In the genomic region with DNA sequence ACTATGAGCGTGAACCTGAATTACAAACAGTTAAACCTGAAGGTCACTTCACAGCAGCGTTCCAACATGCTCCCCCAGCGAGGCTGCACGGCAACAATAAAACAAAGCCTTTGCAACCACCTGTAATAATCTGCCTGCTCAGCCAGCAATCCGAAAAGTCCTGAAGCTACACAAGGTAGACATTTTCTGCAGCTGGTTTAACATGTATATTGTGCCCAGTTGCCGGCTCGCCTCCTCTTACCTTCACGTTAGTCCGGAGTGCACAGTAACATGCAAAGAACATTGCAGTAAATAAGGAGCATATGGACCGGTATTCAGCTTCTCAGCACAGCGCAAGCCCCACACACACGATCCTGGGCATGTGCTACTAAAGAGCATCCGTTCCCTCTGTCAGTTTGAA, we compare ENCODE assay signal across 10 cellular contexts.
DNase-seq lines count a peak whose midpoint lies in the region; ATAC-seq and TF ChIP-seq lines count a peak whose summit lies in the region.
"Had no signal": no experiment of that assay in that cellular context is flagged by ENCODE, and none has a peak within 500 bp of the region (broad histone marks: within the 10 kb centered on the region; RNA-seq: fewer than 3 reads in every experiment).

No MANE protein-coding gene starts in this region.

- no peaks in the 10 kb centered on the region for H3F3A ChIP-seq in SK-N-SH (replicated peaks; ENCODE audit: insufficient read depth)

- no peak overlapping the region for H3K9ac ChIP-seq in SK-N-SH

- peak overlapping the region; percentile 8; the same call in 1 of the 2 replicates for H2AFZ ChIP-seq in SK-N-SH (ENCODE audit: low read depth)

- WGBS in SK-N-SH (ENCODE audit: low lambda C conversion rate) = 2% methylated on average over 13 of the region's 13 CpGs

- no peaks in the 10 kb centered on the region for H3K9me3 ChIP-seq in SK-N-SH

- TF ChIP-seq CTCF in SK-N-SH (IDR thresholded peaks at IDR 0.05) = no peak
- TF ChIP-seq CTCF in neural crest cell (conservative IDR thresholded peaks at IDR 0.05) = no peak

- H3K9me2 ChIP-seq in SK-N-SH = no peaks in the 10 kb centered on the region

- ATAC-seq in SK-N-SH treated with all-trans-retinoic acid at 6 μM for 48 hours (no peak), Right ventricle myocardium superior (ENCODE audit: poor library complexity) (peak; percentile 72), HG03139 (IDR thresholded peaks at IDR 0.05; ENCODE audit: unreplicated experiment) (no peak)
- ATAC-seq: stimulated activated naive B cell treated with anti-CD40 and anti-IgM and Interleukin-4, amounts not matched to agents 10 μg/mL and 1 μg/mL and 100 μg/mL, for 72 hours had no signal

- no peaks in the 10 kb centered on the region for H3K9me3 Mint-ChIP-seq in neural crest cell
- H3K9me3 Mint-ChIP-seq in activated naive CD4-positive, alpha-beta T cell treated with anti-CD3 and anti-CD28 coated beads, Interleukin-2, amount 10 ng/mL, durations not matched to agents 7 days and 5 days = peaks cover 2% of the 10 kb centered on the region
- H3K9me3 Mint-ChIP-seq: stimulated activated naive B cell treated with anti-CD40 and anti-IgM and Interleukin-4, amounts not matched to agents 10 μg/mL and 1 μg/mL and 100 μg/mL, for 72 hours had no signal

- no peaks in the 10 kb centered on the region for H3K36me3 Mint-ChIP-seq in neural crest cell (ENCODE audit: low read depth)
- no peaks in the 10 kb centered on the region for H3K36me3 Mint-ChIP-seq in activated naive CD4-positive, alpha-beta T cell treated with anti-CD3 and anti-CD28 coated beads, Interleukin-2, amount 10 ng/mL, durations not matched to agents 7 days and 5 days
- H3K36me3 Mint-ChIP-seq: stimulated activated naive B cell treated with anti-CD40 and anti-IgM and Interleukin-4, amounts not matched to agents 10 μg/mL and 1 μg/mL and 100 μg/mL, for 72 hours had no signal

- peak overlapping the region; percentile 58 for H3K4me3 Mint-ChIP-seq in neural crest cell
- no peak overlapping the region for H3K4me3 Mint-ChIP-seq in activated naive CD4-positive, alpha-beta T cell treated with anti-CD3 and anti-CD28 coated beads, Interleukin-2, amount 10 ng/mL, durations not matched to agents 7 days and 5 days
- H3K4me3 Mint-ChIP-seq: activated naive CD4-positive, alpha-beta T cell treated with anti-CD3 and anti-CD28 coated beads for 36 hours; stimulated activated naive B cell treated with anti-CD40 and anti-IgM and Interleukin-4, amounts not matched to agents 10 μg/mL and 1 μg/mL and 100 μg/mL, for 72 hours had no signal

- H3K4me2 ChIP-seq in SK-N-SH = 0 out of 2 replicates have a peak overlapping the region, but pooled peaks have one; percentile 13

- no peak for DNase-seq in SK-N-SH
- no peak for DNase-seq in Right ventricle myocardium superior
- no peak for DNase-seq in neural crest cell (ENCODE audit: low read depth, low spot score)
- no peak for DNase-seq in KG1 (lab: John Stamatoyannopoulos, UW)
- no peak for DNase-seq in activated naive CD4-positive, alpha-beta T cell treated with anti-CD3 and anti-CD28 coated beads, Interleukin-2, amount 10 ng/mL, durations not matched to agents 7 days and 5 days
- no peak for DNase-seq in NCI-H2081 treated with DMSO at 0.1 percent for 48 hours (lab: John Stamatoyannopoulos, UW)
- DNase-seq: activated naive CD4-positive, alpha-beta T cell treated with anti-CD3 and anti-CD28 coated beads for 36 hours; stimulated activated naive B cell treated with anti-CD40 and anti-IgM and Interleukin-4, amounts not matched to agents 10 μg/mL and 1 μg/mL and 100 μg/mL, for 72 hours had no signal

- H4K20me1 ChIP-seq in SK-N-SH (ENCODE audit: insufficient read depth) = no peaks in the 10 kb centered on the region

- H3K27me3 ChIP-seq in SK-N-SH (ENCODE audit: insufficient read depth) = peaks cover 25% of the 10 kb centered on the region; the same call in 1 of the 2 replicates

- intact Hi-C loops in Right ventricle myocardium superior (cut with DNase I) = no loop called here

- H3K4me1 ChIP-seq in SK-N-SH (ENCODE audit: control insufficient read depth in 1 of 2, insufficient read depth in 2 of 2, low read depth in 1 of 2, low read length in 1 of 2) = no peaks in the 10 kb centered on the region

- H3K4me3 ChIP-seq in SK-N-SH (ENCODE audit: low read depth in 2 of 2, low read length in 1 of 2) = no peak overlapping the region

- TF ChIP-seq EP300 in SK-N-SH (IDR thresholded peaks at IDR 0.05; ENCODE audit: borderline replicate concordance in 1 of 2, low read depth in 1 of 2, low read length in 1 of 2) = no peak

- no peak overlapping the region for H3K27ac ChIP-seq in SK-N-SH (ENCODE audit: low read depth in 2 of 2, low read length in 1 of 2)

- peaks cover 21% of the 10 kb centered on the region for H3K4me1 Mint-ChIP-seq in neural crest cell
- H3K4me1 Mint-ChIP-seq in activated naive CD4-positive, alpha-beta T cell treated with anti-CD3 and anti-CD28 coated beads, Interleukin-2, amount 10 ng/mL, durations not matched to agents 7 days and 5 days = no peaks in the 10 kb centered on the region

- peak overlapping the region; percentile 19 for H3K27ac Mint-ChIP-seq in neural crest cell (ENCODE audit: unreplicated experiment)
- no peak overlapping the region for H3K27ac Mint-ChIP-seq in activated naive CD4-positive, alpha-beta T cell treated with anti-CD3 and anti-CD28 coated beads, Interleukin-2, amount 10 ng/mL, durations not matched to agents 7 days and 5 days
- H3K27ac Mint-ChIP-seq: activated naive CD4-positive, alpha-beta T cell treated with anti-CD3 and anti-CD28 coated beads for 36 hours; stimulated activated naive B cell treated with anti-CD40 and anti-IgM and Interleukin-4, amounts not matched to agents 10 μg/mL and 1 μg/mL and 100 μg/mL, for 72 hours had no signal

- H3K36me3 ChIP-seq in SK-N-SH (replicated peaks in 1 of 2; ENCODE audit: control insufficient read depth in 1 of 2, insufficient read depth in 2 of 2, low read length in 1 of 2) = no peaks in the 10 kb centered on the region

- H3K79me2 ChIP-seq in SK-N-SH (ENCODE audit: insufficient read depth) = no peaks in the 10 kb centered on the region

- CTCF ChIA-PET in SK-N-SH (lab: Yijun Ruan, JAX) = no interaction called here
- CTCF ChIA-PET in activated naive CD4-positive, alpha-beta T cell treated with anti-CD3 and anti-CD28 coated beads, Interleukin-2, amount 10 ng/mL, durations not matched to agents 7 days and 5 days (lab: Charles Lee) = interaction anchor here (0.7 kb wide), 1 partner anchor 28 kb away, joined by 3 read pairs; no protein-coding TSS in a partner anchor

- POLR2A ChIA-PET in SK-N-SH (lab: Yijun Ruan, JAX) = no interaction called here

- peaks cover 14% of the 10 kb centered on the region for H3K27me3 Mint-ChIP-seq in neural crest cell (ENCODE audit: low read depth)
- no peaks in the 10 kb centered on the region for H3K27me3 Mint-ChIP-seq in activated naive CD4-positive, alpha-beta T cell treated with anti-CD3 and anti-CD28 coated beads, Interleukin-2, amount 10 ng/mL, durations not matched to agents 7 days and 5 days
- H3K27me3 Mint-ChIP-seq: stimulated activated naive B cell treated with anti-CD40 and anti-IgM and Interleukin-4, amounts not matched to agents 10 μg/mL and 1 μg/mL and 100 μg/mL, for 72 hours had no signal

- no peak for TF ChIP-seq RAD21 in SK-N-SH (IDR thresholded peaks at IDR 0.05; ENCODE audit: low read length)

TF ChIP-seq in SK-N-SH, 30 proteins besides CTCF, POLR2A, EP300 and RAD21 (continues in another document):
- TF ChIP-seq, protein P1, sequence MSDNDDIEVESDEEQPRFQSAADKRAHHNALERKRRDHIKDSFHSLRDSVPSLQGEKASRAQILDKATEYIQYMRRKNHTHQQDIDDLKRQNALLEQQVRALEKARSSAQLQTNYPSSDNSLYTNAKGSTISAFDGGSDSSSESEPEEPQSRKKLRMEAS (IDR thresholded peaks at IDR 0.05; ENCODE audit: low read depth) = no peak
- TF ChIP-seq, protein P2, sequence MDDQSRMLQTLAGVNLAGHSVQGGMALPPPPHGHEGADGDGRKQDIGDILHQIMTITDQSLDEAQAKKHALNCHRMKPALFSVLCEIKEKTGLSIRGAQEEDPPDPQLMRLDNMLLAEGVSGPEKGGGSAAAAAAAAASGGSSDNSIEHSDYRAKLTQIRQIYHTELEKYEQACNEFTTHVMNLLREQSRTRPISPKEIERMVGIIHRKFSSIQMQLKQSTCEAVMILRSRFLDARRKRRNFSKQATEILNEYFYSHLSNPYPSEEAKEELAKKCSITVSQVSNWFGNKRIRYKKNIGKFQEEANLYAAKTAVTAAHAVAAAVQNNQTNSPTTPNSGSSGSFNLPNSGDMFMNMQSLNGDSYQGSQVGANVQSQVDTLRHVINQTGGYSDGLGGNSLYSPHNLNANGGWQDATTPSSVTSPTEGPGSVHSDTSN (IDR thresholded peaks at IDR 0.05) = no peak
- TF ChIP-seq JUND (IDR thresholded peaks at IDR 0.05) = no peak
- TF ChIP-seq, protein P3, sequence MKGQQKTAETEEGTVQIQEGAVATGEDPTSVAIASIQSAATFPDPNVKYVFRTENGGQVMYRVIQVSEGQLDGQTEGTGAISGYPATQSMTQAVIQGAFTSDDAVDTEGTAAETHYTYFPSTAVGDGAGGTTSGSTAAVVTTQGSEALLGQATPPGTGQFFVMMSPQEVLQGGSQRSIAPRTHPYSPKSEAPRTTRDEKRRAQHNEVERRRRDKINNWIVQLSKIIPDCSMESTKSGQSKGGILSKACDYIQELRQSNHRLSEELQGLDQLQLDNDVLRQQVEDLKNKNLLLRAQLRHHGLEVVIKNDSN (IDR thresholded peaks at IDR 0.05; ENCODE audit: borderline replicate concordance, low read depth) = no peak

TF ChIP-seq in SK-N-SH treated with all-trans-retinoic acid at 6 μM for 48 hours, 23 proteins besides CTCF, POLR2A, EP300 and RAD21 (continues in another document):
- no peak for TF ChIP-seq RARB (CRISPR knock-in tag; IDR thresholded peaks at IDR 0.05)
- TF ChIP-seq ZFP3 (CRISPR knock-in tag; IDR thresholded peaks at IDR 0.05) = no peak
- no peak for TF ChIP-seq BACH2 (CRISPR knock-in tag; IDR thresholded peaks at IDR 0.05; ENCODE audit: borderline replicate concordance)
- TF ChIP-seq, protein P4, sequence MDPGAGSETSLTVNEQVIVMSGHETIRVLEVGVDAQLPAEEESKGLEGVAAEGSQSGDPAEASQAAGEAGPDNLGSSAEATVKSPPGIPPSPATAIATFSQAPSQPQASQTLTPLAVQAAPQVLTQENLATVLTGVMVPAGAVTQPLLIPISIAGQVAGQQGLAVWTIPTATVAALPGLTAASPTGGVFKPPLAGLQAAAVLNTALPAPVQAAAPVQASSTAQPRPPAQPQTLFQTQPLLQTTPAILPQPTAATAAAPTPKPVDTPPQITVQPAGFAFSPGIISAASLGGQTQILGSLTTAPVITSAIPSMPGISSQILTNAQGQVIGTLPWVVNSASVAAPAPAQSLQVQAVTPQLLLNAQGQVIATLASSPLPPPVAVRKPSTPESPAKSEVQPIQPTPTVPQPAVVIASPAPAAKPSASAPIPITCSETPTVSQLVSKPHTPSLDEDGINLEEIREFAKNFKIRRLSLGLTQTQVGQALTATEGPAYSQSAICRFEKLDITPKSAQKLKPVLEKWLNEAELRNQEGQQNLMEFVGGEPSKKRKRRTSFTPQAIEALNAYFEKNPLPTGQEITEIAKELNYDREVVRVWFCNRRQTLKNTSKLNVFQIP (CRISPR knock-in tag; IDR thresholded peaks at IDR 0.05; ENCODE audit: borderline replicate concordance, low read depth) = no peak
- TF ChIP-seq ZNF70 (CRISPR knock-in tag; IDR thresholded peaks at IDR 0.05) = no peak
- TF ChIP-seq ISL1 (CRISPR knock-in tag; IDR thresholded peaks at IDR 0.05) = no peak
